13 cellular contexts compared by ENCODE assay signal in the genomic region with DNA sequence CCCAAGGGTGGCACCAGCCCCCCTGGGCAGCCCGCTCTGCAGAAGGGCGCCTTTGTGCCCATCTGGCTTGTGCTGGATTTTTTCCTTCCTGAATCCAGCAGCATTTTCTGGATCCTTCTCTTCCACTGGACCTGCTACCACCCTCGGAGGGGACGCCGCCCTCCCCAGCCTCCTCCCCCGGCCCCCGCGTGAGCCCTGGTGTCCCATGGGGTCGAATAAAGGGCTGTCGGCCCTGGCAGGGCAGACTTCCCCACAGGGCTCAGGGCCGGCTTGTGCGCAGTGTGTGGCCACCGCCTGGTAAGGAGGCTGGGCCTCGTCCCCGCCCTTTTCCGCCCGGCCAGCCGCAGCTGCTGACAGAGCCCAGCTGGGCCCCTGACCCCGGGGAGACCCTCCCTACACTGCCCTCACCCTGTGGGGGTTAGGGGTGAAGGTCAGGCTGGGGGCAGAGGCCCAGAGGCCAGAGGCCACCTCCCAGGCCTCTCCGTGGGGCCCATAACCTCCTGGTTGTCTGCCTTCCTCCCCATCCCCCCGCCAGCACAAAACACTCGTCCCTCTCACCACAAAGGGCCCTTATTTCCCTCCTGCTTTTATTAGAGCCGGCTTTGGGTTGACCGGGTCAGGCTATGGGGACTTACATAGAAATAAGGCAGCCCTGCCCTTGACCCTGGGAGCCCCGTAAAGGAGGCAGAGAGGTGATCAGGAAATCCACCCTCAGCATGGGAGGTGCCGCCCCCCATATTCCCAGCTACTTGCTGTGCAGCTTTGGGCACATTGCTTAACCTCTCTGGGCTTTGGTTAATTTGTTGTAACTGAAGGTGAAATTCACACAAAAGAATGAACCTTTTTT.
DNase-seq lines count a peak whose midpoint lies in the region; ATAC-seq and TF ChIP-seq lines count a peak whose summit lies in the region.
"Had no signal": no experiment of that assay in that cellular context is flagged by ENCODE, and none has a peak within 500 bp of the region (broad histone marks: within the 10 kb centered on the region; RNA-seq: fewer than 3 reads in every experiment).

No MANE protein-coding gene starts in this region.

- H3K36me3 ChIP-seq in HEK293 (ENCODE audit: control insufficient read depth in 2 of 2, insufficient read depth in 1 of 2, low read length in 2 of 2) (no peaks in the 10 kb centered on the region), WERI-Rb-1 (no peaks in the 10 kb centered on the region), right atrium auricular region (no peaks in the 10 kb centered on the region), uterus (no peaks in the 10 kb centered on the region)

- CTCF ChIA-PET in HEK293 (lab: Yijun Ruan, JAX), result interaction anchor here (0.6 kb wide), 1 partner anchor 438 kb away, joined by 4 read pairs; no protein-coding TSS in a partner anchor
- CTCF ChIA-PET in activated CD4-positive, alpha-beta T cell treated with anti-CD3 and anti-CD28 coated beads for 36 hours (lab: Charles Lee), result no interaction called here

- no peaks in the 10 kb centered on the region for H3K4me1 Mint-ChIP-seq in activated CD4-positive, alpha-beta T cell treated with anti-CD3 and anti-CD28 coated beads for 36 hours

- H3K27ac ChIP-seq in HEK293 (ENCODE audit: extremely low read depth, low read depth, low read length), result no peak overlapping the region
- H3K27ac ChIP-seq in WERI-Rb-1, result peak overlapping the region; percentile 56
- peak overlapping the region; percentile 11 to 35 for H3K27ac ChIP-seq in right atrium auricular region
- H3K27ac ChIP-seq in uterus, result no peak overlapping the region
- H3K27ac ChIP-seq: C4-2B had no signal

- POLR2A ChIA-PET in HEK293 (lab: Yijun Ruan, JAX), result no interaction called here
- POLR2A ChIA-PET in activated CD4-positive, alpha-beta T cell treated with anti-CD3 and anti-CD28 coated beads for 36 hours (lab: Charles Lee), result no interaction called here

- H3K4me3 Mint-ChIP-seq in activated CD4-positive, alpha-beta T cell treated with anti-CD3 and anti-CD28 coated beads for 36 hours, result no peak overlapping the region
- H3K4me3 Mint-ChIP-seq: activated naive CD8-positive, alpha-beta T cell had no signal

- H3K4me1 ChIP-seq in HEK293 (ENCODE audit: control insufficient read depth, insufficient read depth, low read length) (no peaks in the 10 kb centered on the region), right atrium auricular region (peaks cover 0 to 32% of the 10 kb centered on the region in 2 donors), uterus (no peaks in the 10 kb centered on the region)

- H3K27me3 ChIP-seq in WERI-Rb-1 (ENCODE audit: insufficient read depth, low read depth, severe bottlenecking) (no peaks in the 10 kb centered on the region), right atrium auricular region (no peaks in the 10 kb centered on the region), uterus (no peaks in the 10 kb centered on the region)

- DNase-seq in WERI-Rb-1 (no peak), right atrium auricular region (ENCODE audit: low spot score) (no peak), occipital lobe (lab: John Stamatoyannopoulos, UW) (peak; percentile 60), uterus (no peak)
- DNase-seq in activated CD4-positive, alpha-beta T cell treated with anti-CD3 and anti-CD28 coated beads for 36 hours, result no peak
- DNase-seq: activated CD4-positive, alpha-beta T cell treated with anti-CD3 and anti-CD28 coated beads, Interleukin-2, amount 50 U/mL, for 1 hour; mammary epithelial cell; MM.1S had no signal

- intact Hi-C loops in activated CD4-positive, alpha-beta T cell treated with anti-CD3 and anti-CD28 coated beads for 36 hours (cut with DNase I, micrococcal nuclease), result no loop called here
- intact Hi-C loops in uterus (cut with DNase I; ENCODE audit: low total_unique reads), result no loop called here

- H3K9me3 ChIP-seq in HEK293 (ENCODE audit: control insufficient read depth, insufficient read depth, low read depth, low read length) (no peaks in the 10 kb centered on the region), WERI-Rb-1 (ENCODE audit: severe bottlenecking) (no peaks in the 10 kb centered on the region), right atrium auricular region (no peaks in the 10 kb centered on the region), uterus (no peaks in the 10 kb centered on the region)

- no peaks in the 10 kb centered on the region for H3K36me3 Mint-ChIP-seq in activated CD4-positive, alpha-beta T cell treated with anti-CD3 and anti-CD28 coated beads for 36 hours (ENCODE audit: low read depth)
- H3K36me3 Mint-ChIP-seq: activated naive CD8-positive, alpha-beta T cell had no signal

- no peaks in the 10 kb centered on the region for H3K9me3 Mint-ChIP-seq in activated CD4-positive, alpha-beta T cell treated with anti-CD3 and anti-CD28 coated beads for 36 hours (ENCODE audit: low read depth)

- H3K4me3 ChIP-seq in HEK293 (ENCODE audit: low read depth, low read length) (no peak overlapping the region), WERI-Rb-1 (ENCODE audit: low read depth, low read length) (no peak overlapping the region), right atrium auricular region (no peak overlapping the region), uterus (no peak overlapping the region)

- TF ChIP-seq CTCF in HEK293 (tag by site-specific recombination; IDR thresholded peaks at IDR 0.05) (no peak), WERI-Rb-1 (IDR thresholded peaks at IDR 0.05; ENCODE audit: low read depth, low read length) (no peak), right atrium auricular region (IDR thresholded peaks at IDR 0.05) (no peak), uterus (IDR thresholded peaks at IDR 0.05) (no peak)

- no peak overlapping the region for H3K27ac Mint-ChIP-seq in activated CD4-positive, alpha-beta T cell treated with anti-CD3 and anti-CD28 coated beads for 36 hours
- H3K27ac Mint-ChIP-seq: activated naive CD8-positive, alpha-beta T cell had no signal

- ATAC-seq in activated CD4-positive, alpha-beta T cell treated with anti-CD3 and anti-CD28 coated beads for 36 hours, result no peak
- no peak for ATAC-seq in HG03025 (IDR thresholded peaks at IDR 0.05; ENCODE audit: low FRiP score, unreplicated experiment)
- no peak for ATAC-seq in HG02981 (IDR thresholded peaks at IDR 0.05; ENCODE audit: unreplicated experiment)

- no peak for TF ChIP-seq POLR2A in uterus (IDR thresholded peaks at IDR 0.05)

- peaks cover 3% of the 10 kb centered on the region for H3K27me3 Mint-ChIP-seq in activated CD4-positive, alpha-beta T cell treated with anti-CD3 and anti-CD28 coated beads for 36 hours
- H3K27me3 Mint-ChIP-seq: activated naive CD8-positive, alpha-beta T cell had no signal

TF ChIP-seq in HEK293, 187 proteins besides CTCF, POLR2A, EP300 and RAD21 (continues in another document):
- TF ChIP-seq ZNF664 (tag by site-specific recombination; IDR thresholded peaks at IDR 0.05) (no peak), ZNF510 (tag by site-specific recombination; IDR thresholded peaks at IDR 0.05; ENCODE audit: insufficient replicate concordance) (no peak), ZNF354C (tag by site-specific recombination; IDR thresholded peaks at IDR 0.05; ENCODE audit: borderline replicate concordance, low read depth) (no peak), GLIS2 (tag by site-specific recombination; IDR thresholded peaks at IDR 0.05) (peak; percentile 34; the same call in 1 of the 2 replicates), ZNF23 (tag by site-specific recombination; IDR thresholded peaks at IDR 0.05; ENCODE audit: borderline replicate concordance) (no peak), OSR2 (tag by site-specific recombination; IDR thresholded peaks at IDR 0.05) (no peak), GLI4 (tag by site-specific recombination; IDR thresholded peaks at IDR 0.05) (no peak), ZNF174 (tag by site-specific recombination; IDR thresholded peaks at IDR 0.05) (no peak), ZXDB (tag by site-specific recombination; IDR thresholded peaks at IDR 0.05) (no peak), ZNF768 (tag by site-specific recombination; IDR thresholded peaks at IDR 0.05) (peak; percentile 81), GFI1B (tag by site-specific recombination; IDR thresholded peaks at IDR 0.05) (no peak)
- TF ChIP-seq, protein P1, sequence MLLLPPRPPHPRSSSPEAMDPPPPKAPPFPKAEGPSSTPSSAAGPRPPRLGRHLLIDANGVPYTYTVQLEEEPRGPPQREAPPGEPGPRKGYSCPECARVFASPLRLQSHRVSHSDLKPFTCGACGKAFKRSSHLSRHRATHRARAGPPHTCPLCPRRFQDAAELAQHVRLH (tag by site-specific recombination; IDR thresholded peaks at IDR 0.05), result 0 out of 2 replicates have a peak, but pooled peaks have one; percentile 33
- TF ChIP-seq, protein P2, sequence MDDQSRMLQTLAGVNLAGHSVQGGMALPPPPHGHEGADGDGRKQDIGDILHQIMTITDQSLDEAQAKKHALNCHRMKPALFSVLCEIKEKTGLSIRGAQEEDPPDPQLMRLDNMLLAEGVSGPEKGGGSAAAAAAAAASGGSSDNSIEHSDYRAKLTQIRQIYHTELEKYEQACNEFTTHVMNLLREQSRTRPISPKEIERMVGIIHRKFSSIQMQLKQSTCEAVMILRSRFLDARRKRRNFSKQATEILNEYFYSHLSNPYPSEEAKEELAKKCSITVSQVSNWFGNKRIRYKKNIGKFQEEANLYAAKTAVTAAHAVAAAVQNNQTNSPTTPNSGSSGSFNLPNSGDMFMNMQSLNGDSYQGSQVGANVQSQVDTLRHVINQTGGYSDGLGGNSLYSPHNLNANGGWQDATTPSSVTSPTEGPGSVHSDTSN (CRISPR knock-in tag; IDR thresholded peaks at IDR 0.05), result no peak

Comparison
In these comparisons a context has a peak if more than half of its experiments do, and no peak if none do; other contexts are left out.
1. H3K27ac ChIP-seq: peak in WERI-Rb-1 (single experiment) and right atrium auricular region (2 of 2); none in HEK293 (single experiment) and uterus (0 of 2).